In genomic region chr5:473344-474192, GRCh38 we compare ENCODE assay signal across 1 cellular context.
TF ChIP-seq lines count a peak whose summit lies in the region.

No MANE protein-coding gene starts in this region.

TF ChIP-seq in K562, 482 proteins besides CTCF, POLR2A, EP300 and RAD21 (continued from another document and continues in another):
- TF ChIP-seq POLR2H (tag; IDR thresholded peaks at IDR 0.05; ENCODE audit: low read depth) (no peak), KDM4B (IDR thresholded peaks at IDR 0.05; ENCODE audit: borderline replicate concordance in 2 of 2, low read depth in 1 of 2) (no peak), ZFPM2 (CRISPR knock-in tag; IDR thresholded peaks at IDR 0.05) (no peak), SMC3 (conservative IDR thresholded peaks at IDR 0.05; ENCODE audit: insufficient read depth, low read depth, low read length) (no peak), GABPA (tag; conservative IDR thresholded peaks at IDR 0.05; ENCODE audit: low read depth) (no peak), PRMT5 (CRISPR knock-in tag; IDR thresholded peaks at IDR 0.05) (no peak), HBP1 (CRISPR knock-in tag; IDR thresholded peaks at IDR 0.05) (no peak), ARNT (IDR thresholded peaks at IDR 0.05) (no peak), MAZ (CRISPR knock-in tag; conservative IDR thresholded peaks at IDR 0.05 in 1 of 2, IDR thresholded peaks at IDR 0.05 in 1 of 2) (peak; percentile 15 to 41; a peak in 1 of 4 replicates), HNRNPK (IDR thresholded peaks at IDR 0.05; ENCODE audit: low read depth, low read length, poor library complexity, severe bottlenecking) (no peak), ZNF316 (IDR thresholded peaks at IDR 0.05) (no peak), KAT8 (IDR thresholded peaks at IDR 0.05; ENCODE audit: low read depth) (no peak), ZNF197 (CRISPR knock-in tag; IDR thresholded peaks at IDR 0.05; ENCODE audit: low read depth) (no peak), DDX20 (tag; IDR thresholded peaks at IDR 0.05; ENCODE audit: low read depth) (no peak), TCF15 (CRISPR knock-in tag; IDR thresholded peaks at IDR 0.05) (no peak), ADNP (tag; IDR thresholded peaks at IDR 0.05) (no peak), MXD1 (CRISPR knock-in tag; IDR thresholded peaks at IDR 0.05; ENCODE audit: borderline replicate concordance, poor library complexity, severe bottlenecking) (no peak), TAF9B (IDR thresholded peaks at IDR 0.05; ENCODE audit: partially characterized antibody) (no peak), SOX6 (IDR thresholded peaks at IDR 0.05) (no peak), ZNF217 (CRISPR knock-in tag; IDR thresholded peaks at IDR 0.05) (no peak), TARDBP (IDR thresholded peaks at IDR 0.05) (peak; percentile 11; the same call in 1 of the 2 replicates), NR2C2 (CRISPR knock-in tag; IDR thresholded peaks at IDR 0.05) (no peak), NR2C2 (tag; IDR thresholded peaks at IDR 0.05) (no peak), ZKSCAN1 (IDR thresholded peaks at IDR 0.05; ENCODE audit: low read depth, low read length) (no peak), FOXA1 (IDR thresholded peaks at IDR 0.05; ENCODE audit: borderline replicate concordance) (no peak), GATA2 (CRISPR knock-in tag; IDR thresholded peaks at IDR 0.05) (no peak), KLF1 (tag; IDR thresholded peaks at IDR 0.05) (no peak), PPARD (CRISPR knock-in tag; IDR thresholded peaks at IDR 0.05) (no peak), E2F1 (CRISPR knock-in tag; IDR thresholded peaks at IDR 0.05) (no peak), ZNF561 (CRISPR knock-in tag; conservative IDR thresholded peaks at IDR 0.05) (no peak), POLR2AphosphoS5 (IDR thresholded peaks at IDR 0.05; ENCODE audit: control insufficient read depth, insufficient read depth, low read depth, low read length) (no peak), ZFP36 (IDR thresholded peaks at IDR 0.05; ENCODE audit: low read depth, low read length, partially characterized antibody) (no peak), GATAD2B (IDR thresholded peaks at IDR 0.05; ENCODE audit: borderline replicate concordance) (0 out of 2 replicates have a peak, but pooled peaks have one; percentile 41), CXXC5 (CRISPR knock-in tag; IDR thresholded peaks at IDR 0.05) (no peak), ETV6 (IDR thresholded peaks at IDR 0.05; ENCODE audit: borderline replicate concordance in 1 of 2, low read depth in 2 of 2, low read length in 1 of 2) (no peak), ETV6 (CRISPR knock-in tag; IDR thresholded peaks at IDR 0.05; ENCODE audit: borderline replicate concordance) (no peak), MTA1 (IDR thresholded peaks at IDR 0.05; ENCODE audit: borderline replicate concordance) (no peak), BCL6 (CRISPR knock-in tag; IDR thresholded peaks at IDR 0.05) (no peak), SREBF1 (IDR thresholded peaks at IDR 0.05; ENCODE audit: borderline replicate concordance, low read depth, low read length) (no peak), GTF2F1 (IDR thresholded peaks at IDR 0.05; ENCODE audit: low read depth, low read length) (no peak), ZNF444 (CRISPR knock-in tag; IDR thresholded peaks at IDR 0.05) (no peak), NR3C1 (CRISPR knock-in tag; IDR thresholded peaks at IDR 0.05) (no peak), SMAD3 (CRISPR knock-in tag; conservative IDR thresholded peaks at IDR 0.05) (no peak), SIN3B (IDR thresholded peaks at IDR 0.05; ENCODE audit: low read depth) (0 out of 2 replicates have a peak, but pooled peaks have one; percentile 36), ARID3B (CRISPR knock-in tag; IDR thresholded peaks at IDR 0.05; ENCODE audit: borderline replicate concordance) (0 out of 2 replicates have a peak, but pooled peaks have one; percentile 76), MED1 (CRISPR knock-in tag; IDR thresholded peaks at IDR 0.05; ENCODE audit: borderline replicate concordance) (no peak), SLC30A9 (CRISPR knock-in tag; IDR thresholded peaks at IDR 0.05) (no peak), ZNF785 (CRISPR knock-in tag; IDR thresholded peaks at IDR 0.05) (no peak), FOXO4 (CRISPR knock-in tag; IDR thresholded peaks at IDR 0.05) (no peak), FOSL1 (tag; conservative IDR thresholded peaks at IDR 0.05) (no peak), TEAD1 (CRISPR knock-in tag; IDR thresholded peaks at IDR 0.05) (0 out of 4 replicates have a peak, but pooled peaks of 1 of the 2 experiments have one; percentile 22), ETV1 (tag; conservative IDR thresholded peaks at IDR 0.05; ENCODE audit: low read depth) (no peak), CAMTA2 (CRISPR knock-in tag; conservative IDR thresholded peaks at IDR 0.05) (no peak), ARHGAP35 (IDR thresholded peaks at IDR 0.05; ENCODE audit: partially characterized antibody) (no peak)
- TF ChIP-seq, protein P1, sequence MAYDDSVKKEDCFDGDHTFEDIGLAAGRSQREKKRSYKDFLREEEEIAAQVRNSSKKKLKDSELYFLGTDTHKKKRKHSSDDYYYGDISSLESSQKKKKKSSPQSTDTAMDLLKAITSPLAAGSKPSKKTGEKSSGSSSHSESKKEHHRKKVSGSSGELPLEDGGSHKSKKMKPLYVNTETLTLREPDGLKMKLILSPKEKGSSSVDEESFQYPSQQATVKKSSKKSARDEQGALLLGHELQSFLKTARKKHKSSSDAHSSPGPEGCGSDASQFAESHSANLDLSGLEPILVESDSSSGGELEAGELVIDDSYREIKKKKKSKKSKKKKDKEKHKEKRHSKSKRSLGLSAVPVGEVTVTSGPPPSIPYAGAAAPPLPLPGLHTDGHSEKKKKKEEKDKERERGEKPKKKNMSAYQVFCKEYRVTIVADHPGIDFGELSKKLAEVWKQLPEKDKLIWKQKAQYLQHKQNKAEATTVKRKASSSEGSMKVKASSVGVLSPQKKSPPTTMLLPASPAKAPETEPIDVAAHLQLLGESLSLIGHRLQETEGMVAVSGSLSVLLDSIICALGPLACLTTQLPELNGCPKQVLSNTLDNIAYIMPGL (CRISPR knock-in tag; IDR thresholded peaks at IDR 0.05): no peak
- TF ChIP-seq, protein P2, sequence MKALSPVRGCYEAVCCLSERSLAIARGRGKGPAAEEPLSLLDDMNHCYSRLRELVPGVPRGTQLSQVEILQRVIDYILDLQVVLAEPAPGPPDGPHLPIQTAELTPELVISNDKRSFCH (CRISPR knock-in tag; IDR thresholded peaks at IDR 0.05): no peak
- TF ChIP-seq, protein P2 (tag; IDR thresholded peaks at IDR 0.05): no peak
- TF ChIP-seq, protein P3, sequence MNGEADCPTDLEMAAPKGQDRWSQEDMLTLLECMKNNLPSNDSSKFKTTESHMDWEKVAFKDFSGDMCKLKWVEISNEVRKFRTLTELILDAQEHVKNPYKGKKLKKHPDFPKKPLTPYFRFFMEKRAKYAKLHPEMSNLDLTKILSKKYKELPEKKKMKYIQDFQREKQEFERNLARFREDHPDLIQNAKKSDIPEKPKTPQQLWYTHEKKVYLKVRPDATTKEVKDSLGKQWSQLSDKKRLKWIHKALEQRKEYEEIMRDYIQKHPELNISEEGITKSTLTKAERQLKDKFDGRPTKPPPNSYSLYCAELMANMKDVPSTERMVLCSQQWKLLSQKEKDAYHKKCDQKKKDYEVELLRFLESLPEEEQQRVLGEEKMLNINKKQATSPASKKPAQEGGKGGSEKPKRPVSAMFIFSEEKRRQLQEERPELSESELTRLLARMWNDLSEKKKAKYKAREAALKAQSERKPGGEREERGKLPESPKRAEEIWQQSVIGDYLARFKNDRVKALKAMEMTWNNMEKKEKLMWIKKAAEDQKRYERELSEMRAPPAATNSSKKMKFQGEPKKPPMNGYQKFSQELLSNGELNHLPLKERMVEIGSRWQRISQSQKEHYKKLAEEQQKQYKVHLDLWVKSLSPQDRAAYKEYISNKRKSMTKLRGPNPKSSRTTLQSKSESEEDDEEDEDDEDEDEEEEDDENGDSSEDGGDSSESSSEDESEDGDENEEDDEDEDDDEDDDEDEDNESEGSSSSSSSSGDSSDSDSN (IDR thresholded peaks at IDR 0.05; ENCODE audit: borderline replicate concordance in 1 of 2, low read depth in 2 of 2, low read length in 2 of 2): 0 out of 4 replicates have a peak, but pooled peaks of 1 of the 2 experiments have one; percentile 31
- TF ChIP-seq, protein P4, sequence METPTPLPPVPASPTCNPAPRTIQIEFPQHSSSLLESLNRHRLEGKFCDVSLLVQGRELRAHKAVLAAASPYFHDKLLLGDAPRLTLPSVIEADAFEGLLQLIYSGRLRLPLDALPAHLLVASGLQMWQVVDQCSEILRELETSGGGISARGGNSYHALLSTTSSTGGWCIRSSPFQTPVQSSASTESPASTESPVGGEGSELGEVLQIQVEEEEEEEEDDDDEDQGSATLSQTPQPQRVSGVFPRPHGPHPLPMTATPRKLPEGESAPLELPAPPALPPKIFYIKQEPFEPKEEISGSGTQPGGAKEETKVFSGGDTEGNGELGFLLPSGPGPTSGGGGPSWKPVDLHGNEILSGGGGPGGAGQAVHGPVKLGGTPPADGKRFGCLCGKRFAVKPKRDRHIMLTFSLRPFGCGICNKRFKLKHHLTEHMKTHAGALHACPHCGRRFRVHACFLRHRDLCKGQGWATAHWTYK (CRISPR knock-in tag; IDR thresholded peaks at IDR 0.05): no peak
- TF ChIP-seq, protein P5, sequence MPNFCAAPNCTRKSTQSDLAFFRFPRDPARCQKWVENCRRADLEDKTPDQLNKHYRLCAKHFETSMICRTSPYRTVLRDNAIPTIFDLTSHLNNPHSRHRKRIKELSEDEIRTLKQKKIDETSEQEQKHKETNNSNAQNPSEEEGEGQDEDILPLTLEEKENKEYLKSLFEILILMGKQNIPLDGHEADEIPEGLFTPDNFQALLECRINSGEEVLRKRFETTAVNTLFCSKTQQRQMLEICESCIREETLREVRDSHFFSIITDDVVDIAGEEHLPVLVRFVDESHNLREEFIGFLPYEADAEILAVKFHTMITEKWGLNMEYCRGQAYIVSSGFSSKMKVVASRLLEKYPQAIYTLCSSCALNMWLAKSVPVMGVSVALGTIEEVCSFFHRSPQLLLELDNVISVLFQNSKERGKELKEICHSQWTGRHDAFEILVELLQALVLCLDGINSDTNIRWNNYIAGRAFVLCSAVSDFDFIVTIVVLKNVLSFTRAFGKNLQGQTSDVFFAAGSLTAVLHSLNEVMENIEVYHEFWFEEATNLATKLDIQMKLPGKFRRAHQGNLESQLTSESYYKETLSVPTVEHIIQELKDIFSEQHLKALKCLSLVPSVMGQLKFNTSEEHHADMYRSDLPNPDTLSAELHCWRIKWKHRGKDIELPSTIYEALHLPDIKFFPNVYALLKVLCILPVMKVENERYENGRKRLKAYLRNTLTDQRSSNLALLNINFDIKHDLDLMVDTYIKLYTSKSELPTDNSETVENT (CRISPR knock-in tag; IDR thresholded peaks at IDR 0.05): peak; percentile 12; the same call in 1 of the 2 replicates
